ENCODE assay signal across 15 cellular contexts in the genomic region with DNA sequence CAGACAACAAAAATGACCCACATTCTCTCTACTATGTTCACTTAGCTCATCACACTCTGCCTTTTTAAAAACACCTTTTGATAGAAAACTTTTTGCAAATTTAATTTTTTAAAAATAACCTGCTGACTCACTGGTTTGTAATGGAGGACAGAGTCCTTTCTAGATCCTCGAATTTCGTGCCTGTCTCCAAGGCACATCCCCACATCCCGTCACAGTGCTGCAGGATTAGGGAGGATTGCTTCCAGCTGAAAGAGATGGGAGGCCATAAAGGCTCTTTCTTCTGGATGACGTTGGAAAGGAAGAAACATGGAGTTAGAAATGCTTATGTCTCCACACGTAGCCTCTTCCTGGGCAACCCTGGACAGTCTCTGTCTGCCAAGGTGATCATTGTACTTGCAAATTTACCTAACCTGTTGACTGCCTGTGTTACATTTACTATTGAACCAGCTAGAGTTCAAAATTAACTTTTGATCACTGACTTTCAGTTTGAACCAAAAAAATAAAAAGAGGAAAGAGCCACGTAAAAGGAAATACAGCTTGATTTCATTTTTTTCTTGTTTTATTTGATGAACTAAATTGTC. TPM values are rescaled to one million over a fixed set of nuclear protein-coding genes. Genes with fewer than 3 reads are reported as not detected.
DNase-seq lines count a peak whose midpoint lies in the region; ATAC-seq and TF ChIP-seq lines count a peak whose summit lies in the region.
"Had no signal": no experiment of that assay in that cellular context is flagged by ENCODE, and none has a peak within 500 bp of the region (broad histone marks: within the 10 kb centered on the region; RNA-seq: fewer than 3 reads in every experiment).

No MANE protein-coding gene starts in this region.

- H3K79me2 ChIP-seq in neural progenitor cell (ENCODE audit: low read depth), result no peaks in the 10 kb centered on the region

- no peaks in the 10 kb centered on the region for H3K9me3 ChIP-seq in CD4-positive, alpha-beta T cell (ENCODE audit: control insufficient read depth, low read length)
- H3K9me3 ChIP-seq in neural progenitor cell (ENCODE audit: low read depth), result no peaks in the 10 kb centered on the region
- no peaks in the 10 kb centered on the region for H3K9me3 ChIP-seq in stomach

- H3K27me3 Mint-ChIP-seq in CD4-positive, alpha-beta T cell, result no peaks in the 10 kb centered on the region
- H3K27me3 Mint-ChIP-seq in neural progenitor cell (ENCODE audit: insufficient read depth, low read depth), result no peaks in the 10 kb centered on the region
- H3K27me3 Mint-ChIP-seq: activated naive CD4-positive, alpha-beta T cell treated with anti-CD3 and anti-CD28 coated beads, Interleukin-2, amount 50 U/mL, for 24 hours had no signal

- peaks cover 20% of the 10 kb centered on the region for H3K4me1 ChIP-seq in neural progenitor cell
- peaks cover 21 to 58% (median 29%) of the 10 kb centered on the region in 4 donors for H3K4me1 ChIP-seq in stomach

- intact Hi-C loops in CD4-positive, alpha-beta T cell (cut with DNase I, micrococcal nuclease), result no loop called here
- intact Hi-C loops in stomach (cut with DNase I; ENCODE audit: low total_unique reads), result loop anchor here (10.0 kb wide), 1 partner anchor 108 kb away; no protein-coding TSS in a partner anchor

- peaks cover 7% of the 10 kb centered on the region for H3K4me1 Mint-ChIP-seq in CD4-positive, alpha-beta T cell (ENCODE audit: low read depth)
- peaks cover 18% of the 10 kb centered on the region for H3K4me1 Mint-ChIP-seq in neural progenitor cell

- H3K4me3 ChIP-seq in fibroblast of villous mesenchyme (ENCODE audit: low read depth, low read length) (no peak overlapping the region), neural progenitor cell (no peak overlapping the region), stomach (no peak overlapping the region)

- no peak overlapping the region for H3K27ac ChIP-seq in CD4-positive, alpha-beta T cell (ENCODE audit: low read depth, low read length)
- H3K27ac ChIP-seq in VCaP (peak overlapping the region; percentile 91), neural progenitor cell (no peak overlapping the region), stomach (peak overlapping the region in 2 of 5 donors; percentile 39 to 56)
- H3K27ac ChIP-seq: HL-60 had no signal

- H3K4me2 ChIP-seq in neural progenitor cell, result no peak overlapping the region

- WGBS in stomach, 5 donors, result 50 to 64% (median 51%) methylated on average over 6 of the region's 6 CpGs

- no peak overlapping the region for H2AFZ ChIP-seq in neural progenitor cell (replicated peaks)

- no peak for TF ChIP-seq EP300 in stomach (IDR thresholded peaks at IDR 0.05)

- POLR2A ChIA-PET in CD4-positive, alpha-beta T cell (lab: Charles Lee), result no interaction called here

- TF ChIP-seq CTCF in CD4-positive, alpha-beta T cell (IDR thresholded peaks at IDR 0.05), result no peak
- TF ChIP-seq CTCF in VCaP (conservative IDR thresholded peaks at IDR 0.05) (no peak), fibroblast of villous mesenchyme (IDR thresholded peaks at IDR 0.05; ENCODE audit: insufficient read depth, low read depth, low read length) (no peak), neural progenitor cell (IDR thresholded peaks at IDR 0.05) (no peak), stomach (IDR thresholded peaks at IDR 0.05) (no peak)

- no peak for DNase-seq in CD4-positive, alpha-beta T cell
- peak; percentile 56 for DNase-seq in fibroblast of villous mesenchyme (ENCODE audit: low read depth)
- peak; percentile 33 for DNase-seq in neural progenitor cell (ENCODE audit: low spot score)
- DNase-seq in stomach, result no peak
- DNase-seq in A172 (ENCODE audit: low spot score), result no peak
- DNase-seq: DMS79 treated with DMSO at 0.1 percent for 48 hours, GOT3, left colon, NCI-H2171 treated with DMSO at 0.1 percent for 48 hours had no signal

- no peaks in the 10 kb centered on the region for H3K9me3 Mint-ChIP-seq in CD4-positive, alpha-beta T cell
- no peaks in the 10 kb centered on the region for H3K9me3 Mint-ChIP-seq in neural progenitor cell
- H3K9me3 Mint-ChIP-seq: activated naive CD4-positive, alpha-beta T cell treated with anti-CD3 and anti-CD28 coated beads, Interleukin-2, amount 50 U/mL, for 24 hours had no signal

- H3K9ac ChIP-seq in neural progenitor cell, result no peak overlapping the region

- CTCF ChIA-PET in CD4-positive, alpha-beta T cell (lab: Charles Lee), result interaction anchor here (3.5 kb wide), 1 partner anchor 107 kb away, joined by 15 read pairs; no protein-coding TSS in a partner anchor

- H3K36me3 Mint-ChIP-seq in CD4-positive, alpha-beta T cell (ENCODE audit: low read depth), result no peaks in the 10 kb centered on the region
- H3K36me3 Mint-ChIP-seq in neural progenitor cell, result peaks cover 4% of the 10 kb centered on the region
- H3K36me3 Mint-ChIP-seq: activated naive CD4-positive, alpha-beta T cell treated with anti-CD3 and anti-CD28 coated beads, Interleukin-2, amount 50 U/mL, for 24 hours had no signal

- peaks cover 4% of the 10 kb centered on the region for H3K36me3 ChIP-seq in neural progenitor cell
- H3K36me3 ChIP-seq in stomach, result peaks cover 0 to 15% (median 0%) of the 10 kb centered on the region in 4 donors

- peak overlapping the region; percentile 25 for H3K27ac Mint-ChIP-seq in CD4-positive, alpha-beta T cell
- H3K27ac Mint-ChIP-seq in neural progenitor cell, result no peak overlapping the region
- H3K27ac Mint-ChIP-seq: activated naive CD4-positive, alpha-beta T cell treated with anti-CD3 and anti-CD28 coated beads, Interleukin-2, amount 50 U/mL, for 24 hours had no signal

- no peak for ATAC-seq in CD4-positive, alpha-beta T cell (ENCODE audit: poor library complexity)
- no peak for ATAC-seq in HG03442 (IDR thresholded peaks at IDR 0.05; ENCODE audit: unreplicated experiment)
- no peak for ATAC-seq in GM21515 (IDR thresholded peaks at IDR 0.05; ENCODE audit: unreplicated experiment)

- peaks cover 17% of the 10 kb centered on the region for H4K20me1 ChIP-seq in neural progenitor cell (ENCODE audit: low read depth)

- no peak for TF ChIP-seq POLR2A in stomach (IDR thresholded peaks at IDR 0.05)

- peaks cover 9% of the 10 kb centered on the region for H3F3A ChIP-seq in neural progenitor cell (ENCODE audit: low read depth)

- no peak overlapping the region for H3K4me3 Mint-ChIP-seq in CD4-positive, alpha-beta T cell
- no peak overlapping the region for H3K4me3 Mint-ChIP-seq in neural progenitor cell
- H3K4me3 Mint-ChIP-seq: activated naive CD4-positive, alpha-beta T cell treated with anti-CD3 and anti-CD28 coated beads, Interleukin-2, amount 50 U/mL, for 24 hours had no signal

- no peaks in the 10 kb centered on the region for H3K27me3 ChIP-seq in CD4-positive, alpha-beta T cell (ENCODE audit: control insufficient read depth, insufficient read depth, low read length)
- no peaks in the 10 kb centered on the region for H3K27me3 ChIP-seq in neural progenitor cell
- no peaks in the 10 kb centered on the region for H3K27me3 ChIP-seq in stomach

RNA-seq across cellular contexts. Expression of gene VILL, which starts 27.6 kb away (rescaled TPM):
- total RNA-seq in CD4-positive, alpha-beta T cell, result 10 to 100 TPM; 23.2 to 24.4 TPM
- total RNA-seq in fibroblast of villous mesenchyme, result 4.3 and 5.5 TPM in 2 replicates
- total RNA-seq in neural progenitor cell (ENCODE audit: low replicate concordance), result 4.9 and 5.6 TPM in 2 replicates
- total RNA-seq in stomach, result 100 to 1,000 TPM in 2 of 5 donors, 10 to 100 TPM in 3; 59.8 to 191 (median 86.8) TPM
- 100 to 1,000 TPM in 1 of 3 donors, 10 to 100 TPM in 2; 24.1 to 202 (median 43.7) TPM for polyA plus RNA-seq in stomach
- 0.07 and 1.7 TPM in 2 replicates for total RNA-seq in A172 (2014; rRNA removed; shearing (Covaris generic))
- total RNA-seq: MCF 10A had no signal

Comparison
In these comparisons a context has a peak if more than half of its experiments do, and no peak if none do; other contexts are left out.
1. DNase-seq: peak in fibroblast of villous mesenchyme (single experiment) and neural progenitor cell (single experiment); none in CD4-positive, alpha-beta T cell (0 of 10), stomach (single experiment) and A172 (single experiment).